17 cellular contexts compared by ENCODE assay signal in the genomic region with DNA sequence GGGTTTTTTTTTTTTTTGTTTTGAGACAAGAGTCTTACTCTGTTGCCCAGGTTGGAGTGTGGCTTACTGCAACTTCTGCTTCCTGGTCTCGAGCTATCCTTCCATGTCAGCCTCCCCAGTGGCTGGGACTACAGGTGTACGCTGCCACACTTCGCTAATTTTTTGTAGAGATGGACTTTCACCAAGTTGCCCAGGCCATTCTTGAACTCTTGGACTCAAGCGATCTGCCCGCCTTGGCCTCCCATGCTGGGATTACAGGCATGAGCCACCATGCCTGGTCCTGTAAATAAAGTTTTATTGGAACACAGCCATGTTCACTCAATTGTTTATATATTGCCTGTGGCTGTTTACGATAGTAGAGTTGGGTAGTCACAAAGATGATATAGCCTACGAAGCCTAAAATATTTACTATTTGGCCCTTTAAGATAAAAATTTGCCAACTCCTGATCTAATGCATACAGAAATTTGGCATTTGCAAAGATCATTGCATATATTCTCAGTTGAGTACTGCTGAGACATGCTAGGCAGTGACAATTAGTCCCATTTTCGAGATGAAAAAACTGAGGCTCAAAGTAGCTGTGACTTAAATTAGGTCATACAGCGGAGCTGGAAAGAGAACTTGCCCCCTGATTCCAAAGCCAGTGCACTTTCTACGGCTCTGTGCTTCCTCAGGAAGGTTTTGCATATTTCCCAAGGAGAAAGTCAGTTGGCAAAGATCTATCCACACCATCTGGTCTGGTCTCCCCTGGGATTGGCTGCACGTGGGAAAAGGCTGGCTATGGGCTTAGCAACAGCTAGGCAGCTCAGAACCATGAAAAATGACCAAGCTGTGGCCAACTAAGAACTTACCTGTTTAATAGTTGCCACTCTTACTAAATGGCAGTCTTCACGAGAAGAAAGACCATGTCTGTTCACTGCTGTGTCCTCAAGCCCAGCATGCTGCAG. TPM values are rescaled to one million over a fixed set of nuclear protein-coding genes. Genes with fewer than 3 reads are reported as not detected.
DNase-seq lines count a peak whose midpoint lies in the region; ATAC-seq and TF ChIP-seq lines count a peak whose summit lies in the region.
"Had no signal": no experiment of that assay in that cellular context is flagged by ENCODE, and none has a peak within 500 bp of the region (broad histone marks: within the 10 kb centered on the region; RNA-seq: fewer than 3 reads in every experiment).

No MANE protein-coding gene starts in this region.

- no peak overlapping the region for H3K18ac ChIP-seq in mesendoderm (ENCODE audit: low read length)

- no peak for TF ChIP-seq EP300 in gastroesophageal sphincter (IDR thresholded peaks at IDR 0.05)

- no peak overlapping the region for H2AK5ac ChIP-seq in mesendoderm (ENCODE audit: low read length)

- peaks cover 3 to 7% of the 10 kb centered on the region in 2 donors for H3K36me3 Mint-ChIP-seq in activated T-cell treated with anti-CD3 and anti-CD28 coated beads, Interleukin-2, amount 50 U/mL, for 72 hours (ENCODE audit: insufficient read depth in 2 of 2)

- H4K8ac ChIP-seq in mesendoderm (ENCODE audit: low read depth, low read length), result no peak overlapping the region

- H2BK120ac ChIP-seq in mesendoderm (ENCODE audit: low read depth, low read length), result no peak overlapping the region

- H3K79me1 ChIP-seq in mesendoderm (ENCODE audit: low read length), result no peaks in the 10 kb centered on the region

- no peaks in the 10 kb centered on the region for H3K27me3 Mint-ChIP-seq in activated T-cell treated with anti-CD3 and anti-CD28 coated beads, Interleukin-2, amount 50 U/mL, for 72 hours (ENCODE audit: low read depth)
- H3K27me3 Mint-ChIP-seq: activated naive CD8-positive, alpha-beta T cell had no signal

- no peak overlapping the region for H3K56ac ChIP-seq in mesendoderm (ENCODE audit: low read length)

- H3K4me1 ChIP-seq in mesendoderm (ENCODE audit: control insufficient read depth, low read depth, low read length) (peaks cover 3% of the 10 kb centered on the region), gastroesophageal sphincter (no peaks in the 10 kb centered on the region), psoas muscle (peaks cover 3% of the 10 kb centered on the region)
- H3K4me1 ChIP-seq: SJSA1 had no signal

- no peak overlapping the region for H3K23ac ChIP-seq in mesendoderm (ENCODE audit: low read length)

- H3K9me3 ChIP-seq in WERI-Rb-1 (ENCODE audit: severe bottlenecking) (no peaks in the 10 kb centered on the region), gastroesophageal sphincter (no peaks in the 10 kb centered on the region), psoas muscle (no peaks in the 10 kb centered on the region)
- H3K9me3 ChIP-seq: SJSA1 had no signal

- H3K9ac ChIP-seq in mesendoderm (ENCODE audit: low read length), result no peak overlapping the region

- no peak overlapping the region for H4K5ac ChIP-seq in mesendoderm (ENCODE audit: low read length)

- no peaks in the 10 kb centered on the region for H3K27me3 ChIP-seq in WERI-Rb-1 (ENCODE audit: insufficient read depth, low read depth, severe bottlenecking)
- no peaks in the 10 kb centered on the region for H3K27me3 ChIP-seq in mesendoderm (ENCODE audit: insufficient read depth, low read length, poor library complexity)
- H3K27me3 ChIP-seq in gastroesophageal sphincter, result no peaks in the 10 kb centered on the region
- H3K27me3 ChIP-seq in psoas muscle (ENCODE audit: insufficient read depth in 3 of 3, low read length in 2 of 3), result no peaks in the 10 kb centered on the region
- H3K27me3 ChIP-seq: SJSA1 had no signal

- H3K4me3 ChIP-seq in WERI-Rb-1 (ENCODE audit: low read depth, low read length) (no peak overlapping the region), mesendoderm (ENCODE audit: low read length) (no peak overlapping the region), gastroesophageal sphincter (no peak overlapping the region), psoas muscle (no peak overlapping the region)
- H3K4me3 ChIP-seq: SJSA1 had no signal

- H3K27ac ChIP-seq in WERI-Rb-1 (peak overlapping the region; percentile 14), mesendoderm (ENCODE audit: low read depth, low read length) (peak overlapping the region; percentile 29), gastroesophageal sphincter (no peak overlapping the region), psoas muscle (no peak overlapping the region)
- H3K27ac ChIP-seq: SJSA1 had no signal

- no peak overlapping the region for H3K4me2 ChIP-seq in mesendoderm (ENCODE audit: low read length)

- TF ChIP-seq POLR2A in gastroesophageal sphincter (IDR thresholded peaks at IDR 0.05), result no peak

- DNase-seq in DMS 273 treated with DMSO at 0.1 percent for 48 hours (lab: John Stamatoyannopoulos, UW), result peak; percentile 81
- peak; percentile 75 for DNase-seq in LHCN-M2 (ENCODE audit: low read depth)
- peak; percentile 68 for DNase-seq in WERI-Rb-1
- no peak for DNase-seq in mesendoderm
- DNase-seq in activated effector memory CD4-positive, alpha-beta T cell treated with anti-CD3 and anti-CD28 coated beads, Interleukin-2, amount 50 U/mL, for 16 hours, result no peak
- no peak for DNase-seq in activated T-cell treated with anti-CD3 and anti-CD28 coated beads, Interleukin-2, amount 50 U/mL, for 72 hours
- no peak for DNase-seq in psoas muscle
- DNase-seq: activated CD4-positive, alpha-beta T cell treated with anti-CD3 and anti-CD28 coated beads for 48 hours; activated T-cell treated with anti-CD3 and anti-CD28 coated beads for 4 hours; KG1; NCI-H1092 treated with DMSO at 0.1 percent for 48 hours; PC-3; stimulated activated CD4-positive, alpha-beta T cell treated with anti-CD3 and anti-CD28 coated beads, Interleukin-4, amount 100 ng/mL, for 24 hours; stimulated activated CD8-positive, alpha-beta memory T cell treated with anti-CD3 and anti-CD28 coated beads, Interleukin-4, amount 100 ng/mL, for 48 hours had no signal

- intact Hi-C loops in psoas muscle (cut with DNase I), result no loop called here

- no peak overlapping the region for H2BK15ac ChIP-seq in mesendoderm (replicated peaks; ENCODE audit: low read depth)

- H3K36me3 ChIP-seq in WERI-Rb-1, result peaks cover 25% of the 10 kb centered on the region
- peaks cover 2% of the 10 kb centered on the region for H3K36me3 ChIP-seq in mesendoderm (ENCODE audit: control insufficient read depth, insufficient read depth, low read length)
- peaks cover 0 to 82% of the 10 kb centered on the region in 2 donors for H3K36me3 ChIP-seq in gastroesophageal sphincter
- H3K36me3 ChIP-seq in psoas muscle (ENCODE audit: insufficient read depth in 1 of 2, low read depth in 1 of 2), result peaks cover 7 to 66% of the 10 kb centered on the region in 2 donors

- no CpG with 5 or more reads among the region's 12 CpGs for WGBS in mesendoderm (ENCODE audit: extremely low coverage, insufficient coverage, low lambda C conversion rate)
- WGBS in gastroesophageal sphincter (ENCODE audit: low coverage in 1 of 2), 2 donors, result 83 to 84% methylated on average over 7 of the region's 12 CpGs
- 79 to 88% (median 82%) methylated on average over 12 of the region's 12 CpGs for WGBS in psoas muscle, 3 donors

- no peak overlapping the region for H2BK5ac ChIP-seq in mesendoderm (ENCODE audit: low read length)

- H3K4me1 Mint-ChIP-seq in activated T-cell treated with anti-CD3 and anti-CD28 coated beads, Interleukin-2, amount 50 U/mL, for 72 hours (ENCODE audit: low read depth), result no peaks in the 10 kb centered on the region

- H3K4me3 Mint-ChIP-seq in activated T-cell treated with anti-CD3 and anti-CD28 coated beads, Interleukin-2, amount 50 U/mL, for 72 hours, result no peak overlapping the region
- H3K4me3 Mint-ChIP-seq: activated naive CD8-positive, alpha-beta T cell had no signal

- no peak overlapping the region for H3K4ac ChIP-seq in mesendoderm (ENCODE audit: low read depth, low read length)

- TF ChIP-seq CTCF in WERI-Rb-1 (IDR thresholded peaks at IDR 0.05; ENCODE audit: low read depth, low read length) (no peak), gastroesophageal sphincter (IDR thresholded peaks at IDR 0.05) (no peak), psoas muscle (IDR thresholded peaks at IDR 0.05) (no peak)

- no peak overlapping the region for H3K27ac Mint-ChIP-seq in activated T-cell treated with anti-CD3 and anti-CD28 coated beads, Interleukin-2, amount 50 U/mL, for 72 hours
- H3K27ac Mint-ChIP-seq: activated naive CD8-positive, alpha-beta T cell had no signal

- ATAC-seq in gastroesophageal sphincter, result no peak
- ATAC-seq in activated T-cell treated with anti-CD3 and anti-CD28 coated beads, Interleukin-2, amount 50 U/mL, for 72 hours (replicated peaks in 1 of 2), result no peak
- no peak for ATAC-seq in psoas muscle

- H3K79me2 ChIP-seq in mesendoderm (ENCODE audit: control insufficient read depth, insufficient read depth, low read length), result no peaks in the 10 kb centered on the region

- H3K9me3 Mint-ChIP-seq in activated T-cell treated with anti-CD3 and anti-CD28 coated beads, Interleukin-2, amount 50 U/mL, for 72 hours, result no peaks in the 10 kb centered on the region

RNA-seq across cellular contexts. Expression of gene MECR, which starts 19.4 kb away (rescaled TPM):
- total RNA-seq in LHCN-M2 (2014; rRNA removed), result 32.4 and 33.3 TPM in 2 replicates
- 32.6 TPM for polyA plus RNA-seq in LHCN-M2 (2012)
- 21.4 TPM for polyA plus RNA-seq in mesendoderm (2013, experiment 1 of 2)
- polyA plus RNA-seq in mesendoderm (2013, experiment 2 of 2), result 23.3 TPM
- total RNA-seq in gastroesophageal sphincter, result 10 to 100 TPM in 3 of 4 donors, 1 to 10 TPM in 1; 8.2 to 17.1 (median 12.9) TPM
- 10 to 100 TPM; 23.5 to 37.0 TPM for total RNA-seq in activated T-cell treated with anti-CD3 and anti-CD28 coated beads, Interleukin-2, amount 50 U/mL, for 72 hours
- 10 to 100 TPM; 22.7 to 42.6 (median 34.1) TPM for total RNA-seq in psoas muscle
- 10 to 100 TPM; 25.7 to 38.8 (median 36.8) TPM for polyA plus RNA-seq in psoas muscle

RNA-seq across cellular contexts. Expression of gene PTPRU, which starts 25.0 kb away (rescaled TPM):
- total RNA-seq in LHCN-M2 (2014; rRNA removed) (86.0 and 96.7 TPM in 2 replicates), gastroesophageal sphincter (10 to 100 TPM; 11.1 to 30.5 (median 23.7) TPM), psoas muscle (10 to 100 TPM; 22.5 to 51.4 (median 28.6) TPM)
- polyA plus RNA-seq in LHCN-M2 (2012), result 6.0 TPM
- polyA plus RNA-seq in mesendoderm (2013, experiment 1 of 2), result 25.6 TPM
- 25.8 TPM for polyA plus RNA-seq in mesendoderm (2013, experiment 2 of 2)
- under 1 TPM; 0.17 to 0.83 TPM for total RNA-seq in activated T-cell treated with anti-CD3 and anti-CD28 coated beads, Interleukin-2, amount 50 U/mL, for 72 hours
- polyA plus RNA-seq in psoas muscle, result 10 to 100 TPM; 14.5 to 31.4 (median 17.4) TPM

RNA-seq across cellular contexts. Expression of gene SRSF4, which starts 29.7 kb away (rescaled TPM):
- 51.9 and 55.9 TPM in 2 replicates for total RNA-seq in LHCN-M2 (2014; rRNA removed)
- 46.7 TPM for polyA plus RNA-seq in LHCN-M2 (2012)
- polyA plus RNA-seq in mesendoderm (2013, experiment 1 of 2), result 89.4 TPM
- 88.1 TPM for polyA plus RNA-seq in mesendoderm (2013, experiment 2 of 2)
- total RNA-seq in gastroesophageal sphincter, result 100 to 1,000 TPM in 1 of 4 donors, 10 to 100 TPM in 3; 82.7 to 112 (median 96.8) TPM
- 100 to 1,000 TPM; 123 to 141 TPM for total RNA-seq in activated T-cell treated with anti-CD3 and anti-CD28 coated beads, Interleukin-2, amount 50 U/mL, for 72 hours
- total RNA-seq in psoas muscle, result 10 to 100 TPM; 49.3 to 80.4 (median 66.8) TPM
- 10 to 100 TPM; 42.2 to 84.8 (median 70.1) TPM for polyA plus RNA-seq in psoas muscle

Comparison
In these comparisons a context has a peak if more than half of its experiments do, and no peak if none do; other contexts are left out.
1. DNase-seq: peak in DMS 273 treated with DMSO at 0.1 percent for 48 hours (single experiment), LHCN-M2 (single experiment) and WERI-Rb-1 (single experiment); none in mesendoderm (single experiment), activated effector memory CD4-positive, alpha-beta T cell treated with anti-CD3 and anti-CD28 coated beads, Interleukin-2, amount 50 U/mL, for 16 hours (single experiment), activated T-cell treated with anti-CD3 and anti-CD28 coated beads, Interleukin-2, amount 50 U/mL, for 72 hours (0 of 2) and psoas muscle (0 of 2).
2. H3K27ac ChIP-seq: peak in WERI-Rb-1 (single experiment) and mesendoderm (single experiment); none in gastroesophageal sphincter (0 of 4) and psoas muscle (single experiment).
3. RNA of gene PTPRU, which starts 25.0 kb away (total RNA-seq): 86.0 to 96.7 TPM in LHCN-M2, 22.5 to 51.4 TPM in psoas muscle and 11.1 to 30.5 TPM in gastroesophageal sphincter; 0.17 to 0.83 TPM in activated T-cell treated with anti-CD3 and anti-CD28 coated beads, Interleukin-2, amount 50 U/mL, for 72 hours; every median in the first group is over 4 times any median in the second.